In the genomic region with DNA sequence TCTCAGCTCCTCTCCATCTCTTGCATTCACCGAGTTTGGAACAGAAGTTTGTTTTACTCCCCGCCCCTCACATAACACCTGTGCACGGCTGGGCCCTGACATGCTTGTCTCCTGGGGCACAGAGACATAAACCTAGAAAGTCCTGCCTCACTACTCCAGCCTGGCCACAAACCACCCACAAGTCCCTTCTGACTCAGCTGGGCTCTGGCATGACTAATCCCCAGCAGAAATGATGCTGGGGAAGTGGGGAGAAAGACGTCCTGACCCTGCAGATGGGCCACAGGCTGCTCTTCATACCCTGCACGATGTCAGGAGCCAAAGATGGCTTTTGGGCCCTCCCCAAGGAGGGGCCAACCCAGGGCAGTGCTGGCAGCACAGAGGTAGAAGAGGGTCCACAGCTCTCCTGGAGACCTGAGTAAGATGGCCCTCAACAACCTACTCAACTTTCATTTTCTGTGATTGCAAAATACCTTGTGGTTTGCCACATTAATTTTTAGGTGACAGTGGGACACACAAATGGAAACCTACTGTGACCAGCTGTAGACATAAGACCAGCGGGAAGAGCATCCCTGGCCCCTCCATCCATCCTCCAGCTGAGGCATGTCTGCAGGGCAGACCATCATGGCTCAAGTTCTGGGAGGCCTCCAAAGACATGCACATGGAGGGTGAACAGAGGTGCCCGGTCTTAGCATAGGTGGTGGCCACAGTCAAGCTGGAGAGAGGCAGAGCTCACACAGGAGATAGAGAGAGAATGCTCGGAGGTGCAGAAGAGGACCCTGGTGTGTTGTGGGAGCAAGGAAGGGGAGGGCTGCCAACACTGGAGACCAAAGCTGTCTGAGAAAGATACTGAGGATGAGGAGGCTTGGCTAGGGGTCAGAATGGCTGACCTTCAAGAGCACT, we compare ENCODE assay signal across 7 cellular contexts. TPM values are rescaled to one million over a fixed set of nuclear protein-coding genes. Genes with fewer than 3 reads are reported as not detected.
DNase-seq lines count a peak whose midpoint lies in the region; ATAC-seq and TF ChIP-seq lines count a peak whose summit lies in the region.

No MANE protein-coding gene starts in this region.

- no peaks in the 10 kb centered on the region for H3K36me3 ChIP-seq in aorta (ENCODE audit: control insufficient read depth in 1 of 2, insufficient read depth in 2 of 2, low read length in 1 of 2)

- no peak overlapping the region for H3K4me3 ChIP-seq in aorta (ENCODE audit: low read length in 2 of 2)

- WGBS in aorta, 2 donors, result 64% methylated on average over 8 of the region's 8 CpGs

- no peaks in the 10 kb centered on the region for H3K9me3 Mint-ChIP-seq in activated naive CD4-positive, alpha-beta T cell treated with anti-CD3 and anti-CD28 coated beads, Interleukin-2, amount 50 U/mL, for 24 hours
- no peaks in the 10 kb centered on the region for H3K9me3 Mint-ChIP-seq in nephron

- intact Hi-C loops in aorta (cut with DNase I), result no loop called here

- TF ChIP-seq CTCF in nephron (IDR thresholded peaks at IDR 0.05; ENCODE audit: unreplicated experiment in 3 of 3), result no peak

- H3K9me3 ChIP-seq in aorta (ENCODE audit: control insufficient read depth, low read length), result no peaks in the 10 kb centered on the region

- peak overlapping the region; percentile 69 for H3K27ac Mint-ChIP-seq in activated naive CD4-positive, alpha-beta T cell treated with anti-CD3 and anti-CD28 coated beads, Interleukin-2, amount 50 U/mL, for 24 hours
- peak overlapping the region in 2 of 3 experiments; percentile 7 to 12 for H3K27ac Mint-ChIP-seq in nephron

- peak overlapping the region; percentile 16 for H3K4me3 Mint-ChIP-seq in activated naive CD4-positive, alpha-beta T cell treated with anti-CD3 and anti-CD28 coated beads, Interleukin-2, amount 50 U/mL, for 24 hours
- H3K4me3 Mint-ChIP-seq in nephron, result no peak overlapping the region

- no peaks in the 10 kb centered on the region for H3K27me3 Mint-ChIP-seq in activated naive CD4-positive, alpha-beta T cell treated with anti-CD3 and anti-CD28 coated beads, Interleukin-2, amount 50 U/mL, for 24 hours
- H3K27me3 Mint-ChIP-seq in nephron (ENCODE audit: low read depth), result no peaks in the 10 kb centered on the region

- peaks cover 1% of the 10 kb centered on the region for H3K36me3 Mint-ChIP-seq in activated naive CD4-positive, alpha-beta T cell treated with anti-CD3 and anti-CD28 coated beads, Interleukin-2, amount 50 U/mL, for 24 hours
- peaks cover 16% of the 10 kb centered on the region for H3K36me3 Mint-ChIP-seq in nephron (ENCODE audit: low read depth)

- no peaks in the 10 kb centered on the region for H3K27me3 ChIP-seq in aorta (ENCODE audit: control insufficient read depth in 1 of 2, insufficient read depth in 2 of 2, low read length in 1 of 2)

- peak; percentile 88 for DNase-seq in RPMI7951 (ENCODE audit: low read depth)
- no peak for DNase-seq in aorta
- DNase-seq in NCI-H2107 treated with DMSO at 0.1 percent for 48 hours (lab: John Stamatoyannopoulos, UW; ENCODE audit: unreplicated experiment), result no peak

- no peaks in the 10 kb centered on the region for H3K4me1 ChIP-seq in aorta (ENCODE audit: control insufficient read depth in 1 of 2, insufficient read depth in 2 of 2, low read length in 2 of 2)

- ATAC-seq in GM19035 (IDR thresholded peaks at IDR 0.05; ENCODE audit: unreplicated experiment) (peak; percentile 92), HG03064 (IDR thresholded peaks at IDR 0.05; ENCODE audit: low read depth, unreplicated experiment) (peak; percentile 87), aorta (ENCODE audit: low FRiP score) (no peak)

- peaks cover 49% of the 10 kb centered on the region for H3K4me1 Mint-ChIP-seq in activated naive CD4-positive, alpha-beta T cell treated with anti-CD3 and anti-CD28 coated beads, Interleukin-2, amount 50 U/mL, for 24 hours
- H3K4me1 Mint-ChIP-seq in nephron, result peaks cover 66% of the 10 kb centered on the region

- H3K27ac ChIP-seq in aorta (ENCODE audit: low read depth in 1 of 2, low read length in 2 of 2), result no peak overlapping the region

RNA-seq across cellular contexts. Expression of gene DNMT3A, which starts 40.0 kb away (rescaled TPM):
- total RNA-seq in RPMI7951 (2014; rRNA removed; shearing (Covaris generic)), result 1.4 and 2.3 TPM in 2 replicates
- 10 to 100 TPM; 32.5 to 48.2 TPM for total RNA-seq in aorta
- polyA plus RNA-seq in aorta, result 10 to 100 TPM in 1 of 2 donors, 1 to 10 TPM in 1; 9.4 to 11.6 TPM

Comparison
In these comparisons a context has a peak if more than half of its experiments do, and no peak if none do; other contexts are left out.
1. RNA of gene DNMT3A, which starts 40.0 kb away (total RNA-seq): 32.5 to 48.2 TPM in aorta; 1.4 to 2.3 TPM in RPMI7951; every median in the first group is over 10 times any median in the second.